ENCODE assay signal across 22 cellular contexts in genomic region chr14:99255621-99256482, GRCh38. TPM values are rescaled to one million over a fixed set of nuclear protein-coding genes. Genes with fewer than 3 reads are reported as not detected.
DNase-seq lines count a peak whose midpoint lies in the region; ATAC-seq and TF ChIP-seq lines count a peak whose summit lies in the region.
"Had no signal": no experiment of that assay in that cellular context is flagged by ENCODE, and none has a peak within 500 bp of the region (broad histone marks: within the 10 kb centered on the region; RNA-seq: fewer than 3 reads in every experiment).

No MANE protein-coding gene starts in this region.

- TF ChIP-seq EP300 in esophagus muscularis mucosa (IDR thresholded peaks at IDR 0.05): no peak

- CTCF ChIA-PET in activated CD4-positive, alpha-beta T cell treated with anti-CD3 and anti-CD28 coated beads for 36 hours (lab: Charles Lee): interaction anchor here (0.7 to 2.9 kb wide), 5 partner anchors 11 to 776 kb away, joined by 3 to 32 read pairs (median 7); no protein-coding TSS in a partner anchor
- CTCF ChIA-PET in activated CD8-positive, alpha-beta T cell treated with anti-CD3 and anti-CD28 coated beads for 36 hours (lab: Charles Lee): interaction anchor here (1.2 to 4.1 kb wide), 5 partner anchors 11 to 32 kb away, joined by 3 to 34 read pairs (median 4); no protein-coding TSS in a partner anchor

- peak overlapping the region in 14 of 21 experiments; percentile 28 to 99 (median 84) for H3K27ac ChIP-seq in skin epidermis
- no peak overlapping the region for H3K27ac ChIP-seq in esophagus muscularis mucosa (replicated peaks in 1 of 4)
- H3K27ac ChIP-seq: cardiac muscle cell, prostate gland, SJCRH30 had no signal

- intact Hi-C loops in activated CD4-positive, alpha-beta T cell treated with anti-CD3 and anti-CD28 coated beads for 36 hours (cut with DNase I, micrococcal nuclease): no loop called here
- intact Hi-C loops in activated CD8-positive, alpha-beta T cell treated with anti-CD3 and anti-CD28 coated beads for 36 hours (cut with micrococcal nuclease): no loop called here
- intact Hi-C loops in cardiac septum (cut with DNase I): no loop called here
- intact Hi-C loops in esophagus muscularis mucosa (cut with DNase I): no loop called here

- TF ChIP-seq CTCF in activated CD8-positive, alpha-beta T cell treated with anti-CD3 and anti-CD28 coated beads for 36 hours (IDR thresholded peaks at IDR 0.05): no peak
- TF ChIP-seq CTCF in esophagus muscularis mucosa (IDR thresholded peaks at IDR 0.05): no peak

- no peak for ATAC-seq in activated CD4-positive, alpha-beta T cell treated with anti-CD3 and anti-CD28 coated beads for 36 hours
- no peak for ATAC-seq in activated CD8-positive, alpha-beta T cell treated with anti-CD3 and anti-CD28 coated beads for 36 hours
- no peak for ATAC-seq in stimulated activated naive B cell treated with anti-CD40 and anti-IgM and Interleukin-4, amounts not matched to agents 10 μg/mL and 1 μg/mL and 100 μg/mL, for 72 hours (replicated peaks)
- ATAC-seq: PC-3 had no signal

- POLR2A ChIA-PET in activated CD4-positive, alpha-beta T cell treated with anti-CD3 and anti-CD28 coated beads for 36 hours (lab: Charles Lee): interaction anchor here (1.3 kb wide), 1 partner anchor 16 kb away, joined by 4 read pairs; the partner anchor contains the start of gene BCL11B
- POLR2A ChIA-PET in activated CD8-positive, alpha-beta T cell treated with anti-CD3 and anti-CD28 coated beads for 36 hours (lab: Charles Lee): interaction anchor here (1.0 to 7.6 kb wide), 6 partner anchors 11 to 68 kb away, joined by 3 to 131 read pairs (median 27); partner anchors contain the start of gene BCL11B

- H3K4me3 ChIP-seq in skin epidermis: no peak overlapping the region
- H3K4me3 ChIP-seq in esophagus muscularis mucosa: no peak overlapping the region
- H3K4me3 ChIP-seq: cardiac muscle cell, prostate gland, SJCRH30 had no signal

- H3K36me3 ChIP-seq in esophagus muscularis mucosa: no peaks in the 10 kb centered on the region
- H3K36me3 ChIP-seq: cardiac muscle cell, prostate gland, SJCRH30 had no signal

- H3K9me3 ChIP-seq in esophagus muscularis mucosa: no peaks in the 10 kb centered on the region
- H3K9me3 ChIP-seq: prostate gland, SJCRH30 had no signal

- H3K4me3 Mint-ChIP-seq in activated CD4-positive, alpha-beta T cell treated with anti-CD3 and anti-CD28 coated beads for 36 hours: peak overlapping the region; percentile 87
- H3K4me3 Mint-ChIP-seq in activated CD8-positive, alpha-beta T cell treated with anti-CD3 and anti-CD28 coated beads for 36 hours: peak overlapping the region; percentile 86
- H3K4me3 Mint-ChIP-seq in activated naive CD8-positive, alpha-beta T cell: peak overlapping the region; percentile 98
- no peak overlapping the region for H3K4me3 Mint-ChIP-seq in stimulated activated naive B cell treated with anti-CD40 and anti-IgM and Interleukin-4, amounts not matched to agents 10 μg/mL and 1 μg/mL and 100 μg/mL, for 72 hours
- H3K4me3 Mint-ChIP-seq: nephron progenitor cell had no signal

- H3K36me3 Mint-ChIP-seq in activated CD4-positive, alpha-beta T cell treated with anti-CD3 and anti-CD28 coated beads for 36 hours (ENCODE audit: low read depth): peaks cover 86% of the 10 kb centered on the region
- H3K36me3 Mint-ChIP-seq in activated CD8-positive, alpha-beta T cell treated with anti-CD3 and anti-CD28 coated beads for 36 hours (ENCODE audit: low read depth): peaks cover 84% of the 10 kb centered on the region
- H3K36me3 Mint-ChIP-seq in activated naive CD8-positive, alpha-beta T cell: peaks cover 6% of the 10 kb centered on the region
- H3K36me3 Mint-ChIP-seq in stimulated activated naive B cell treated with anti-CD40 and anti-IgM and Interleukin-4, amounts not matched to agents 10 μg/mL and 1 μg/mL and 100 μg/mL, for 72 hours: no peaks in the 10 kb centered on the region

- H3K27me3 Mint-ChIP-seq in activated CD4-positive, alpha-beta T cell treated with anti-CD3 and anti-CD28 coated beads for 36 hours: no peaks in the 10 kb centered on the region
- no peaks in the 10 kb centered on the region for H3K27me3 Mint-ChIP-seq in activated CD8-positive, alpha-beta T cell treated with anti-CD3 and anti-CD28 coated beads for 36 hours
- H3K27me3 Mint-ChIP-seq in activated naive CD8-positive, alpha-beta T cell: no peaks in the 10 kb centered on the region
- peaks cover 40 to 75% of the 10 kb centered on the region in 2 donors for H3K27me3 Mint-ChIP-seq in stimulated activated naive B cell treated with anti-CD40 and anti-IgM and Interleukin-4, amounts not matched to agents 10 μg/mL and 1 μg/mL and 100 μg/mL, for 72 hours

- no peaks in the 10 kb centered on the region for H3K4me1 ChIP-seq in esophagus muscularis mucosa
- H3K4me1 ChIP-seq: prostate gland had no signal

- H3K9me3 Mint-ChIP-seq in activated CD4-positive, alpha-beta T cell treated with anti-CD3 and anti-CD28 coated beads for 36 hours (ENCODE audit: low read depth): no peaks in the 10 kb centered on the region
- no peaks in the 10 kb centered on the region for H3K9me3 Mint-ChIP-seq in activated CD8-positive, alpha-beta T cell treated with anti-CD3 and anti-CD28 coated beads for 36 hours
- no peaks in the 10 kb centered on the region for H3K9me3 Mint-ChIP-seq in activated naive CD8-positive, alpha-beta T cell (ENCODE audit: low read depth)
- peaks cover 0 to 1% of the 10 kb centered on the region in 2 donors for H3K9me3 Mint-ChIP-seq in stimulated activated naive B cell treated with anti-CD40 and anti-IgM and Interleukin-4, amounts not matched to agents 10 μg/mL and 1 μg/mL and 100 μg/mL, for 72 hours
- H3K9me3 Mint-ChIP-seq: nephron progenitor cell had no signal

- DNase-seq in activated CD4-positive, alpha-beta T cell treated with anti-CD3 and anti-CD28 coated beads for 36 hours: peak; percentile 27
- no peak for DNase-seq in activated CD4-positive, alpha-beta T cell treated with anti-CD3 and anti-CD28 coated beads, Interleukin-2, amount 50 U/mL, for 1 hour
- peak; percentile 24 for DNase-seq in activated CD8-positive, alpha-beta T cell treated with anti-CD3 and anti-CD28 coated beads for 36 hours
- DNase-seq in stimulated activated naive B cell treated with anti-CD40 and anti-IgM and Interleukin-4, amounts not matched to agents 10 μg/mL and 1 μg/mL and 100 μg/mL, for 72 hours: no peak
- DNase-seq in cardiac septum (ENCODE audit: low spot score): no peak
- DNase-seq in esophagus muscularis mucosa (ENCODE audit: extremely low spot score): no peak
- DNase-seq: 8988T; DMS 273 treated with DMSO at 0.1 percent for 48 hours; effector CD4-positive, alpha-beta T cell; GOT3; KBM-7; kidney; NCI-H1048; NCI-H748 treated with DMSO at 0.1 percent for 48 hours; nephron progenitor cell; PC-3; SJCRH30; T-helper 9 cell had no signal

- H3K27ac Mint-ChIP-seq in activated CD4-positive, alpha-beta T cell treated with anti-CD3 and anti-CD28 coated beads for 36 hours: peak overlapping the region; percentile 99
- H3K27ac Mint-ChIP-seq in activated CD8-positive, alpha-beta T cell treated with anti-CD3 and anti-CD28 coated beads for 36 hours: peak overlapping the region; percentile 98
- peak overlapping the region; percentile 99 for H3K27ac Mint-ChIP-seq in activated naive CD8-positive, alpha-beta T cell
- no peak overlapping the region for H3K27ac Mint-ChIP-seq in stimulated activated naive B cell treated with anti-CD40 and anti-IgM and Interleukin-4, amounts not matched to agents 10 μg/mL and 1 μg/mL and 100 μg/mL, for 72 hours
- H3K27ac Mint-ChIP-seq: nephron progenitor cell had no signal

- H3K27me3 ChIP-seq in esophagus muscularis mucosa: peaks cover 0 to 79% (median 3%) of the 10 kb centered on the region in 4 donors
- H3K27me3 ChIP-seq: cardiac muscle cell, SJCRH30 had no signal

- H3K4me1 Mint-ChIP-seq in activated CD4-positive, alpha-beta T cell treated with anti-CD3 and anti-CD28 coated beads for 36 hours: peaks cover 98% of the 10 kb centered on the region
- peaks cover 85% of the 10 kb centered on the region for H3K4me1 Mint-ChIP-seq in activated CD8-positive, alpha-beta T cell treated with anti-CD3 and anti-CD28 coated beads for 36 hours (ENCODE audit: low read depth)
- peaks cover 98% of the 10 kb centered on the region for H3K4me1 Mint-ChIP-seq in activated naive CD8-positive, alpha-beta T cell (ENCODE audit: low read depth)
- no peaks in the 10 kb centered on the region for H3K4me1 Mint-ChIP-seq in stimulated activated naive B cell treated with anti-CD40 and anti-IgM and Interleukin-4, amounts not matched to agents 10 μg/mL and 1 μg/mL and 100 μg/mL, for 72 hours

- WGBS in esophagus muscularis mucosa: 79% methylated on average over 7 of the region's 19 CpGs

- TF ChIP-seq POLR2A in esophagus muscularis mucosa (IDR thresholded peaks at IDR 0.05; ENCODE audit: low read depth): no peak

RNA-seq across cellular contexts. Expression of gene BCL11B, which starts 16.1 kb away (rescaled TPM):
- total RNA-seq in activated CD4-positive, alpha-beta T cell treated with anti-CD3 and anti-CD28 coated beads for 36 hours: 10 to 100 TPM; 62.1 to 66.2 TPM
- total RNA-seq in activated CD8-positive, alpha-beta T cell treated with anti-CD3 and anti-CD28 coated beads for 36 hours: 10 to 100 TPM; 48.5 to 53.0 TPM
- total RNA-seq in cardiac septum: 0.16 TPM
- under 1 TPM; 0.34 to 0.65 (median 0.46) TPM for total RNA-seq in esophagus muscularis mucosa

Comparison
In these comparisons a context has a peak if more than half of its experiments do, and no peak if none do; other contexts are left out.
1. DNase-seq: peak in activated CD4-positive, alpha-beta T cell treated with anti-CD3 and anti-CD28 coated beads for 36 hours (single experiment) and activated CD8-positive, alpha-beta T cell treated with anti-CD3 and anti-CD28 coated beads for 36 hours (single experiment); none in activated CD4-positive, alpha-beta T cell treated with anti-CD3 and anti-CD28 coated beads, Interleukin-2, amount 50 U/mL, for 1 hour (single experiment), stimulated activated naive B cell treated with anti-CD40 and anti-IgM and Interleukin-4, amounts not matched to agents 10 μg/mL and 1 μg/mL and 100 μg/mL, for 72 hours (single experiment), cardiac septum (single experiment) and esophagus muscularis mucosa (single experiment).
2. H3K4me3 Mint-ChIP-seq: peak in activated CD4-positive, alpha-beta T cell treated with anti-CD3 and anti-CD28 coated beads for 36 hours (single experiment), activated CD8-positive, alpha-beta T cell treated with anti-CD3 and anti-CD28 coated beads for 36 hours (single experiment) and activated naive CD8-positive, alpha-beta T cell (single experiment); none in stimulated activated naive B cell treated with anti-CD40 and anti-IgM and Interleukin-4, amounts not matched to agents 10 μg/mL and 1 μg/mL and 100 μg/mL, for 72 hours (0 of 2).
3. H3K27ac ChIP-seq: peak in skin epidermis (14 of 21); none in esophagus muscularis mucosa (0 of 4).
4. RNA of gene BCL11B, which starts 16.1 kb away (total RNA-seq): 62.1 to 66.2 TPM in activated CD4-positive, alpha-beta T cell treated with anti-CD3 and anti-CD28 coated beads for 36 hours and 48.5 to 53.0 TPM in activated CD8-positive, alpha-beta T cell treated with anti-CD3 and anti-CD28 coated beads for 36 hours; 0.34 to 0.65 TPM in esophagus muscularis mucosa and 0.16 TPM in cardiac septum (single experiment); every median in the first group is over 10 times any median in the second.